In the genomic region with DNA sequence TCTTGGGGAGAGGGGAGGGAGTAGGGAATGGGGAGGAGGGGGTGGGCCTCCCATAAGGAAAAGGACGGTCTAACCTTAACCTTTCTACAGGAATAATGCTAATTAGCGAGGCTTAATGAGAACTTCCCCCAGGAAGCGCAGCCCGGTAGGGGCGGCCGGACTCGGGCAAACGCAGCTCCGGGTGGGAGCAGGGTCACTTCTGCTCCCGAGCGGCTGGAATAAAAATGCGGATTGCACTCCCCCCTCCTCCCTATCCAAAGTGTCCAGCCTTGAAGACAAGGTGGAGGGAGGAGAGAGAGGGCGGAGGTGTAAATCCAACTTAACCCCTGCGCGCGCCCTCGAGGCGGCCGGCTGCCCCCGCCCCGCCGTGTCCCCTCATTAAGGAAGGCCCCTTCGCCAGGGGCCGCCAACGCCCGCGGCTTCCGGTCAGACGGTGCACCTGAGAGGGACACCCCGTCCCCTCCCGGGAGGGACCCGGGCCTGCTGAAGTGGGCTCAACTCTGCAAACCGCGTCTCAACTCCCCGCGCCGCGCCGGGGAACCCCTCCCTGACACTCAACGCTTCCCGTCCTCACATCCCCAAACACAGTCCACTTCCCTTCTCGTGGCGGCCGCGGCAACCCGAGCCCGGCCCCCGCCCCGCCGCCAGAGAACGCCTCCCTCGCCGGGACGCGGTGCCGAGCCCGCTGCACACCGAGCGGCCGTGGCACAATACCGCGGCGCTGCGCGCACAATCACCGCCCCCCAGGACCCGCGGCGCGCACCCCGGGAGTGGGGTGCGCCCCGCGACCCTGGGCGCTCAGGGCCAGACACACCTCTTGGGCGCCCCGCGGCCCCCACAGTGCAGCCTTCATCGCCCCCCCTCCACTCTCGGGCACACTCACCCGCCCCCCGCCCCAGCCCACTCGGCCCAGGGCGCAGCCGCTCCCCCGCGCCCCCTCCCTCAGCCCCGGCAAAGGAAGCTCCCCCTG, we compare ENCODE assay signal across 8 cellular contexts.
A peak's percentile ranks its signal among the peaks of the same experiment; 100 is the strongest.
DNase-seq lines count a peak whose midpoint lies in the region; ATAC-seq and TF ChIP-seq lines count a peak whose summit lies in the region.

No MANE protein-coding gene starts in this region.

- H3K4me1 ChIP-seq in HEK293 (ENCODE audit: control insufficient read depth, insufficient read depth, low read length), result peaks cover 4% of the 10 kb centered on the region; the same call in 1 of the 2 replicates
- H3K4me1 ChIP-seq in lower lobe of right lung, result peaks cover 59% of the 10 kb centered on the region
- H3K4me1 ChIP-seq in suprapubic skin, result peaks cover 53% of the 10 kb centered on the region

- H3K27ac ChIP-seq in HEK293 (ENCODE audit: extremely low read depth, low read depth, low read length) (peak overlapping the region; percentile 37; the same call in 1 of the 2 replicates), lower lobe of right lung (peak overlapping the region; percentile 76), suprapubic skin (peak overlapping the region; percentile 77)

- peak overlapping the region; percentile 70 for H3K4me3 ChIP-seq in AG04449 (ENCODE audit: low read depth, low read length)
- H3K4me3 ChIP-seq in HEK293 (ENCODE audit: low read depth, low read length), result peak overlapping the region; percentile 72
- H3K4me3 ChIP-seq in lower lobe of right lung, result peak overlapping the region; percentile 73
- peak overlapping the region; percentile 89 for H3K4me3 ChIP-seq in suprapubic skin

- H3K36me3 ChIP-seq in HEK293 (ENCODE audit: control insufficient read depth in 2 of 2, insufficient read depth in 1 of 2, low read length in 2 of 2) (no peaks in the 10 kb centered on the region), lower lobe of right lung (no peaks in the 10 kb centered on the region), suprapubic skin (no peaks in the 10 kb centered on the region)

- no peak for TF ChIP-seq POLR2A in suprapubic skin (IDR thresholded peaks at IDR 0.05)

- intact Hi-C loops in lower lobe of right lung (cut with DNase I), result no loop called here

- no peaks in the 10 kb centered on the region for H3K9me3 ChIP-seq in HEK293 (ENCODE audit: control insufficient read depth, insufficient read depth, low read depth, low read length)
- no peaks in the 10 kb centered on the region for H3K9me3 ChIP-seq in lower lobe of right lung
- H3K9me3 ChIP-seq in suprapubic skin, result no peaks in the 10 kb centered on the region

- 15% methylated on average over 48 of the region's 88 CpGs for WGBS in suprapubic skin

- POLR2A ChIA-PET in AG04449 (lab: Yijun Ruan, JAX) (interaction anchor here (1.7 kb wide), 1 partner anchor 8 kb away, joined by 3 read pairs; no protein-coding TSS in a partner anchor), HEK293 (lab: Yijun Ruan, JAX) (interaction anchor here (2.1 kb wide), 1 partner anchor 124 kb away, joined by 11 read pairs; a partner anchor contains a TSS)

- CTCF ChIA-PET in AG04449 (lab: Yijun Ruan, JAX), result interaction anchor here (2.0 kb wide), 1 partner anchor 26 kb away, joined by 6 read pairs; no protein-coding TSS in a partner anchor
- CTCF ChIA-PET in HEK293 (lab: Yijun Ruan, JAX), result no interaction called here

- H3K27me3 ChIP-seq in lower lobe of right lung (ENCODE audit: low read depth) (no peaks in the 10 kb centered on the region), suprapubic skin (no peaks in the 10 kb centered on the region)

- DNase-seq in AG04449 (ENCODE audit: low read depth, low spot score), result no peak
- DNase-seq in T-helper 2 cell, result peak in 3 of 5 experiments; percentile 28 to 41 (median 30)
- peak; percentile 51 for DNase-seq in dermis blood vessel endothelial cell
- peak; percentile 78 for DNase-seq in lower lobe of right lung
- peak in 1 of 2 donors; percentile 72 for DNase-seq in suprapubic skin (ENCODE audit: low spot score in 2 of 2)
- DNase-seq in H4 (ENCODE audit: low spot score), result no peak

- TF ChIP-seq CTCF in AG04449 (IDR thresholded peaks at IDR 0.05; ENCODE audit: insufficient read depth, low read length, missing control alignments) (no peak), HEK293 (tag by site-specific recombination; IDR thresholded peaks at IDR 0.05) (no peak), lower lobe of right lung (IDR thresholded peaks at IDR 0.05) (no peak), suprapubic skin (IDR thresholded peaks at IDR 0.05) (no peak)

- TF ChIP-seq EP300 in suprapubic skin (IDR thresholded peaks at IDR 0.05), result no peak

- ATAC-seq in lower lobe of right lung, result peak; percentile 60 to 61
- ATAC-seq in GM19397 (IDR thresholded peaks at IDR 0.05; ENCODE audit: unreplicated experiment), result no peak

TF ChIP-seq in HEK293, 187 proteins besides CTCF, POLR2A, EP300 and RAD21 (continues in another document):
- TF ChIP-seq ZFHX2 (tag by site-specific recombination; conservative IDR thresholded peaks at IDR 0.05) (peak; percentile 37; the same call in 1 of the 2 replicates), ZXDB (tag by site-specific recombination; IDR thresholded peaks at IDR 0.05) (0 out of 2 replicates have a peak, but pooled peaks have one; percentile 21), ZNF394 (tag by site-specific recombination; IDR thresholded peaks at IDR 0.05; ENCODE audit: borderline replicate concordance) (0 out of 2 replicates have a peak, but pooled peaks have one; percentile 20), ZNF24 (tag by site-specific recombination; IDR thresholded peaks at IDR 0.05) (no peak), ZNF561 (tag by site-specific recombination; IDR thresholded peaks at IDR 0.05; ENCODE audit: borderline replicate concordance) (peak; percentile 28; the same call in 1 of the 2 replicates), ZNF585B (tag by site-specific recombination; IDR thresholded peaks at IDR 0.05) (no peak), KLF16 (tag by site-specific recombination; IDR thresholded peaks at IDR 0.05) (no peak)
- TF ChIP-seq, protein P1, sequence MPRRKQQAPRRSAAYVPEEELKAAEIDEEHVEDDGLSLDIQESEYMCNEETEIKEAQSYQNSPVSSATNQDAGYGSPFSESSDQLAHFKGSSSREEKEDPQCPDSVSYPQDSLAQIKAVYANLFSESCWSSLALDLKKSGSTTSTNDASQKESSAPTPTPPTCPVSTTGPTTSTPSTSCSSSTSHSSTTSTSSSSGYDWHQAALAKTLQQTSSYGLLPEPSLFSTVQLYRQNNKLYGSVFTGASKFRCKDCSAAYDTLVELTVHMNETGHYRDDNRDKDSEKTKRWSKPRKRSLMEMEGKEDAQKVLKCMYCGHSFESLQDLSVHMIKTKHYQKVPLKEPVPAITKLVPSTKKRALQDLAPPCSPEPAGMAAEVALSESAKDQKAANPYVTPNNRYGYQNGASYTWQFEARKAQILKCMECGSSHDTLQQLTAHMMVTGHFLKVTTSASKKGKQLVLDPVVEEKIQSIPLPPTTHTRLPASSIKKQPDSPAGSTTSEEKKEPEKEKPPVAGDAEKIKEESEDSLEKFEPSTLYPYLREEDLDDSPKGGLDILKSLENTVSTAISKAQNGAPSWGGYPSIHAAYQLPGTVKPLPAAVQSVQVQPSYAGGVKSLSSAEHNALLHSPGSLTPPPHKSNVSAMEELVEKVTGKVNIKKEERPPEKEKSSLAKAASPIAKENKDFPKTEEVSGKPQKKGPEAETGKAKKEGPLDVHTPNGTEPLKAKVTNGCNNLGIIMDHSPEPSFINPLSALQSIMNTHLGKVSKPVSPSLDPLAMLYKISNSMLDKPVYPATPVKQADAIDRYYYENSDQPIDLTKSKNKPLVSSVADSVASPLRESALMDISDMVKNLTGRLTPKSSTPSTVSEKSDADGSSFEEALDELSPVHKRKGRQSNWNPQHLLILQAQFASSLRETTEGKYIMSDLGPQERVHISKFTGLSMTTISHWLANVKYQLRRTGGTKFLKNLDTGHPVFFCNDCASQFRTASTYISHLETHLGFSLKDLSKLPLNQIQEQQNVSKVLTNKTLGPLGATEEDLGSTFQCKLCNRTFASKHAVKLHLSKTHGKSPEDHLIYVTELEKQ (tag by site-specific recombination; IDR thresholded peaks at IDR 0.05; ENCODE audit: borderline replicate concordance), result no peak
- TF ChIP-seq, protein P2, sequence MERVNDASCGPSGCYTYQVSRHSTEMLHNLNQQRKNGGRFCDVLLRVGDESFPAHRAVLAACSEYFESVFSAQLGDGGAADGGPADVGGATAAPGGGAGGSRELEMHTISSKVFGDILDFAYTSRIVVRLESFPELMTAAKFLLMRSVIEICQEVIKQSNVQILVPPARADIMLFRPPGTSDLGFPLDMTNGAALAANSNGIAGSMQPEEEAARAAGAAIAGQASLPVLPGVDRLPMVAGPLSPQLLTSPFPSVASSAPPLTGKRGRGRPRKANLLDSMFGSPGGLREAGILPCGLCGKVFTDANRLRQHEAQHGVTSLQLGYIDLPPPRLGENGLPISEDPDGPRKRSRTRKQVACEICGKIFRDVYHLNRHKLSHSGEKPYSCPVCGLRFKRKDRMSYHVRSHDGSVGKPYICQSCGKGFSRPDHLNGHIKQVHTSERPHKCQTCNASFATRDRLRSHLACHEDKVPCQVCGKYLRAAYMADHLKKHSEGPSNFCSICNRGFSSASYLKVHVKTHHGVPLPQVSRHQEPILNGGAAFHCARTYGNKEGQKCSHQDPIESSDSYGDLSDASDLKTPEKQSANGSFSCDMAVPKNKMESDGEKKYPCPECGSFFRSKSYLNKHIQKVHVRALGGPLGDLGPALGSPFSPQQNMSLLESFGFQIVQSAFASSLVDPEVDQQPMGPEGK (tag by site-specific recombination; IDR thresholded peaks at IDR 0.05), result peak; percentile 59; the same call in 1 of the 2 replicates
- TF ChIP-seq, protein P3, sequence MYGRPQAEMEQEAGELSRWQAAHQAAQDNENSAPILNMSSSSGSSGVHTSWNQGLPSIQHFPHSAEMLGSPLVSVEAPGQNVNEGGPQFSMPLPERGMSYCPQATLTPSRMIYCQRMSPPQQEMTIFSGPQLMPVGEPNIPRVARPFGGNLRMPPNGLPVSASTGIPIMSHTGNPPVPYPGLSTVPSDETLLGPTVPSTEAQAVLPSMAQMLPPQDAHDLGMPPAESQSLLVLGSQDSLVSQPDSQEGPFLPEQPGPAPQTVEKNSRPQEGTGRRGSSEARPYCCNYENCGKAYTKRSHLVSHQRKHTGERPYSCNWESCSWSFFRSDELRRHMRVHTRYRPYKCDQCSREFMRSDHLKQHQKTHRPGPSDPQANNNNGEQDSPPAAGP (tag by site-specific recombination; IDR thresholded peaks at IDR 0.05), result peak; percentile 59; the same call in 1 of the 2 replicates

Comparison
In these comparisons a context has a peak if more than half of its experiments do, and no peak if none do; other contexts are left out.
1. DNase-seq: peak in T-helper 2 cell (3 of 5), dermis blood vessel endothelial cell (single experiment) and lower lobe of right lung (single experiment); none in AG04449 (single experiment) and H4 (single experiment).
2. Peak in every context shown above with its lines, with median percentiles within 50 percentile points of each other: H3K4me3 ChIP-seq and H3K27ac ChIP-seq.